10 cellular contexts compared by ENCODE assay signal in genomic region chr11:4459470-4459869, GRCh38. TPM values are rescaled to one million over a fixed set of nuclear protein-coding genes. Genes with fewer than 3 reads are reported as not detected.
DNase-seq lines count a peak whose midpoint lies in the region; ATAC-seq, FAIRE-seq and TF ChIP-seq lines count a peak whose summit lies in the region.
"Had no signal": no experiment of that assay in that cellular context is flagged by ENCODE, and none has a peak within 500 bp of the region (broad histone marks: within the 10 kb centered on the region; RNA-seq: fewer than 3 reads in every experiment).

No MANE protein-coding gene starts in this region.

- no peak overlapping the region for H3K27ac Mint-ChIP-seq in activated CD4-positive, alpha-beta T cell treated with anti-CD3 and anti-CD28 coated beads, Interleukin-2, amount 10 ng/mL, durations not matched to agents 7 days and 5 days
- H3K27ac Mint-ChIP-seq: T-cell had no signal

- no peaks in the 10 kb centered on the region for H3K27me3 Mint-ChIP-seq in activated CD4-positive, alpha-beta T cell treated with anti-CD3 and anti-CD28 coated beads, Interleukin-2, amount 10 ng/mL, durations not matched to agents 7 days and 5 days

- no peak for FAIRE-seq in bronchial epithelial cell (lab: Jason Lieb, UNC)
- no peak for FAIRE-seq in HTR-8/SVneo (lab: Jason Lieb, UNC)

- no peak for TF ChIP-seq POLR2A in transverse colon (IDR thresholded peaks at IDR 0.05)

- 9 to 30% methylated on average over 4 of the region's 4 CpGs for WGBS in transverse colon (ENCODE audit: low coverage in 1 of 2), 2 donors

- H3K4me3 Mint-ChIP-seq in activated CD4-positive, alpha-beta T cell treated with anti-CD3 and anti-CD28 coated beads, Interleukin-2, amount 10 ng/mL, durations not matched to agents 7 days and 5 days = no peak overlapping the region
- H3K4me3 Mint-ChIP-seq: T-cell had no signal

- H3K9me3 ChIP-seq in transverse colon = peaks cover 2 to 3% of the 10 kb centered on the region in 2 donors

- CTCF ChIA-PET in activated CD4-positive, alpha-beta T cell treated with anti-CD3 and anti-CD28 coated beads, Interleukin-2, amount 10 ng/mL, durations not matched to agents 7 days and 5 days (lab: Charles Lee) = no interaction called here

- ATAC-seq in HG03103 (IDR thresholded peaks at IDR 0.05; ENCODE audit: low read depth, unreplicated experiment) = peak; percentile 79

- TF ChIP-seq EP300 in transverse colon (IDR thresholded peaks at IDR 0.05; ENCODE audit: low read depth) = no peak

- POLR2A ChIA-PET in activated CD4-positive, alpha-beta T cell treated with anti-CD3 and anti-CD28 coated beads, Interleukin-2, amount 10 ng/mL, durations not matched to agents 7 days and 5 days (lab: Charles Lee) = no interaction called here

- no peak overlapping the region for H3K4me3 ChIP-seq in bronchial epithelial cell (ENCODE audit: low read depth, low read length)
- H3K4me3 ChIP-seq in transverse colon = no peak overlapping the region

- H3K4me1 Mint-ChIP-seq in activated CD4-positive, alpha-beta T cell treated with anti-CD3 and anti-CD28 coated beads, Interleukin-2, amount 10 ng/mL, durations not matched to agents 7 days and 5 days = peaks cover 29% of the 10 kb centered on the region

- H3K27me3 ChIP-seq in bronchial epithelial cell (ENCODE audit: control insufficient read depth, insufficient read depth, low read length) (no peaks in the 10 kb centered on the region), transverse colon (no peaks in the 10 kb centered on the region)

- intact Hi-C loops in transverse colon (cut with DNase I; ENCODE audit: low total_unique reads) = no loop called here

- no peak for TF ChIP-seq CTCF in bronchial epithelial cell (IDR thresholded peaks at IDR 0.05; ENCODE audit: insufficient read depth, low read length, severe bottlenecking)
- no peak for TF ChIP-seq CTCF in transverse colon (IDR thresholded peaks at IDR 0.05)

- peaks cover 4% of the 10 kb centered on the region for H3K36me3 Mint-ChIP-seq in activated CD4-positive, alpha-beta T cell treated with anti-CD3 and anti-CD28 coated beads, Interleukin-2, amount 10 ng/mL, durations not matched to agents 7 days and 5 days (ENCODE audit: low read depth)
- H3K36me3 Mint-ChIP-seq: T-cell had no signal

- peaks cover 0 to 9% (median 3%) of the 10 kb centered on the region in 4 donors for H3K4me1 ChIP-seq in transverse colon

- DNase-seq in activated CD4-positive, alpha-beta T cell treated with anti-CD3 and anti-CD28 coated beads, Interleukin-2, amount 10 ng/mL, durations not matched to agents 7 days and 5 days = peak; percentile 7
- no peak for DNase-seq in activated CD4-positive, alpha-beta T cell treated with anti-CD3 and anti-CD28 coated beads, Interleukin-2, amount 50 U/mL, for 1 hour
- DNase-seq in bronchial epithelial cell (ENCODE audit: low read depth) (peak; percentile 68), transverse colon (peak; percentile 17), HTR-8/SVneo (ENCODE audit: insufficient read length, low spot score) (no peak), HuH-7.5 (ENCODE audit: low spot score) (no peak), NCI-H2227 (lab: John Stamatoyannopoulos, UW; ENCODE audit: unreplicated experiment) (no peak)

- in situ Hi-C loops in transverse colon (cut with MboI; ENCODE audit: low pct_ligation_motif_present in 1 of 4, low pct_unique_long_range_greater_than_20kb in 1 of 4, low sequenced_read_pairs in 3 of 4) = no loop called here

- H3K9me3 Mint-ChIP-seq in activated CD4-positive, alpha-beta T cell treated with anti-CD3 and anti-CD28 coated beads, Interleukin-2, amount 10 ng/mL, durations not matched to agents 7 days and 5 days = peaks cover 11% of the 10 kb centered on the region

- no peaks in the 10 kb centered on the region for H3K36me3 ChIP-seq in bronchial epithelial cell (ENCODE audit: control insufficient read depth, insufficient read depth, low read length)
- no peaks in the 10 kb centered on the region for H3K36me3 ChIP-seq in transverse colon

- no peak overlapping the region for H3K27ac ChIP-seq in transverse colon

RNA-seq across cellular contexts. Expression of gene OR52K2, which starts 10.4 kb away (rescaled TPM):
- total RNA-seq in activated CD4-positive, alpha-beta T cell treated with anti-CD3 and anti-CD28 coated beads, Interleukin-2, amount 10 ng/mL, durations not matched to agents 7 days and 5 days = not detected
- total RNA-seq in bronchial epithelial cell = not detected in 2 replicates
- not detected for total RNA-seq in transverse colon
- total RNA-seq: pulmonary artery endothelial cell, T-cell had no signal

RNA-seq across cellular contexts. Expression of gene OR52K1, which starts 23.0 kb away (rescaled TPM):
- total RNA-seq in activated CD4-positive, alpha-beta T cell treated with anti-CD3 and anti-CD28 coated beads, Interleukin-2, amount 10 ng/mL, durations not matched to agents 7 days and 5 days = not detected
- total RNA-seq in bronchial epithelial cell (not detected in 2 replicates), transverse colon (not detected)
- total RNA-seq: pulmonary artery endothelial cell, T-cell had no signal

Comparison
In these comparisons a context has a peak if more than half of its experiments do, and no peak if none do; other contexts are left out.
1. DNase-seq: peak in activated CD4-positive, alpha-beta T cell treated with anti-CD3 and anti-CD28 coated beads, Interleukin-2, amount 10 ng/mL, durations not matched to agents 7 days and 5 days (single experiment), bronchial epithelial cell (single experiment) and transverse colon (single experiment); none in activated CD4-positive, alpha-beta T cell treated with anti-CD3 and anti-CD28 coated beads, Interleukin-2, amount 50 U/mL, for 1 hour (single experiment), HTR-8/SVneo (single experiment), HuH-7.5 (single experiment) and NCI-H2227 (single experiment).